1 cellular context compared by ENCODE assay signal in genomic region chr19:40797166-40797962, GRCh38.
A peak's percentile ranks its signal among the peaks of the same experiment; 100 is the strongest.
TF ChIP-seq lines count a peak whose summit lies in the region.

No MANE protein-coding gene starts in this region.

TF ChIP-seq in HepG2, 621 proteins besides CTCF, POLR2A, EP300 and RAD21 (continued from another document):
- TF ChIP-seq ZNF318 (CRISPR knock-in tag; IDR thresholded peaks at IDR 0.05) (0 out of 2 replicates have a peak, but pooled peaks have one; percentile 4), MAFF (IDR thresholded peaks at IDR 0.05; ENCODE audit: low read depth, low read length) (no peak), HOXD1 (CRISPR knock-in tag; IDR thresholded peaks at IDR 0.05) (no peak), ZNF460 (CRISPR knock-in tag; IDR thresholded peaks at IDR 0.05; ENCODE audit: borderline replicate concordance) (no peak), ZNF441 (CRISPR knock-in tag; IDR thresholded peaks at IDR 0.05; ENCODE audit: borderline replicate concordance) (no peak)
- TF ChIP-seq, protein P1, sequence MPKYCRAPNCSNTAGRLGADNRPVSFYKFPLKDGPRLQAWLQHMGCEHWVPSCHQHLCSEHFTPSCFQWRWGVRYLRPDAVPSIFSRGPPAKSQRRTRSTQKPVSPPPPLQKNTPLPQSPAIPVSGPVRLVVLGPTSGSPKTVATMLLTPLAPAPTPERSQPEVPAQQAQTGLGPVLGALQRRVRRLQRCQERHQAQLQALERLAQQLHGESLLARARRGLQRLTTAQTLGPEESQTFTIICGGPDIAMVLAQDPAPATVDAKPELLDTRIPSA (CRISPR knock-in tag; IDR thresholded peaks at IDR 0.05; ENCODE audit: borderline replicate concordance), result no peak
- TF ChIP-seq, protein P2, sequence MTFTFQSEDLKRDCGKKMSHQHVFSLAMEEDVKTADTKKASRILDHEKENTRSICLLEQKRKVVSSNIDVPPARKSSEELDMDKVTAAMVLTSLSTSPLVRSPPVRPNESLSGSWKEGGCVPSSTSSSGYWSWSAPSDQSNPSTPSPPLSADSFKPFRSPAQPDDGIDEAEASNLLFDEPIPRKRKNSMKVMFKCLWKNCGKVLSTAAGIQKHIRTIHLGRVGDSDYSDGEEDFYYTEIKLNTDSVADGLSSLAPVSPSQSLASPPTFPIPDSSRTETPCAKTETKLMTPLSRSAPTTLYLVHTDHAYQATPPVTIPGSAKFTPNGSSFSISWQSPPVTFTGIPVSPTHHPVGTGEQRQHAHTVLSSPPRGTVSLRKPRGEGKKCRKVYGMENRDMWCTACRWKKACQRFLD (CRISPR knock-in tag; IDR thresholded peaks at IDR 0.05; ENCODE audit: borderline replicate concordance), result no peak
